ENCODE assay signal across 14 cellular contexts in the genomic region with DNA sequence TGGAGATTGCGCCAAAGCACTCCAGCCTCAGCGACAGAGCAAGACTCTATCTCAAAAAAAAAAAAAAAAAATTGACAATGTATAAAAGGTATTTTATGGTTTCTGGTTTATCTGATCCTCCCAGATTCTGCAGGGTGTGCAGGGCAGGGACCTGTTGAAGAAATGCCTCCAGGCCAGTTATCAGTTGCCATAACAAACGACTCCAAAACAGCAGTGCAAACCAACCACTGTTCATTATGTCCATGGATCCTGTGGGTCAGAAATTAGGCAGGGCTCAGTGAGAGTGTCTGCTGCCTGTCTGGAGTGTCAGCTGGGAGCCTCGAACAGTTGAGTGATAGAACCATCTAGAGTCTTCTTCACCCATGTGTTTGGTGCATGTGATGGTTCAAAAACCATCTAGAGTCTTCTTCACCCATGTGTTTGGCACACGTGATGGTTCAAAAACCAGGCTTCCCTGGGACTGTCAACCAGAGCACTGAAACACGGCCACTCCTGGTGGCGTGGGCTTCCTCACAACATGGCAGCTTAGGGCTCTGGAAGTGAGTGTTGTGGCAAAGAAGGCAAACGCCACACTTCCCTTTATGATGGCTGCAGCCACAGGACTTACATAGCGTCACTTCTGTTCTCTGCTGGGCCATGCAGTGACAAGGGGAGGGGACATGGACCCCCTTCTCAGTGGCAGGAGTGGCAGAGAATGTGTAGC.
"Had no signal": no experiment of that assay in that cellular context is flagged by ENCODE, and none has a peak within 500 bp of the region (broad histone marks: within the 10 kb centered on the region; RNA-seq: fewer than 3 reads in every experiment).

No MANE protein-coding gene starts in this region.

- DNase-seq: activated naive CD4-positive, alpha-beta T cell treated with anti-CD3 and anti-CD28 coated beads, Interleukin-2, amount 50 U/mL, for 16 hours; activated T-cell treated with anti-CD3 and anti-CD28 coated beads, Interleukin-2, amount 50 U/mL, for 1 hour; cortex of kidney; effector CD4-positive, alpha-beta T cell; foreskin fibroblast; small intestine; stimulated activated CD4-positive, alpha-beta T cell treated with anti-CD3 and anti-CD28 coated beads, Interleukin-4, amount 100 ng/mL, for 24 hours; stimulated activated naive CD4-positive, alpha-beta T cell; T1000 had no signal

- H3K27ac ChIP-seq: prostate gland had no signal

- H3K4me3 ChIP-seq: body of pancreas, prostate gland had no signal

- H3K27me3 ChIP-seq: body of pancreas had no signal

- H3K36me3 ChIP-seq: prostate gland had no signal

- ATAC-seq: activated CD4-positive, CD25-positive, alpha-beta regulatory T cell treated with anti-CD3 and anti-CD28 coated beads, Interleukin-2, amount 50 U/mL, for 24 hours had no signal

- H3K4me3 Mint-ChIP-seq: nephron, type B pancreatic cell had no signal

- H3K4me1 ChIP-seq: prostate gland had no signal

- H3K9me3 ChIP-seq: body of pancreas, prostate gland had no signal

- H3K27ac Mint-ChIP-seq: type B pancreatic cell had no signal

- H3K9me3 Mint-ChIP-seq: nephron, type B pancreatic cell had no signal

- H3K27me3 Mint-ChIP-seq: type B pancreatic cell had no signal

- H3K36me3 Mint-ChIP-seq: type B pancreatic cell had no signal
